In the genomic region with DNA sequence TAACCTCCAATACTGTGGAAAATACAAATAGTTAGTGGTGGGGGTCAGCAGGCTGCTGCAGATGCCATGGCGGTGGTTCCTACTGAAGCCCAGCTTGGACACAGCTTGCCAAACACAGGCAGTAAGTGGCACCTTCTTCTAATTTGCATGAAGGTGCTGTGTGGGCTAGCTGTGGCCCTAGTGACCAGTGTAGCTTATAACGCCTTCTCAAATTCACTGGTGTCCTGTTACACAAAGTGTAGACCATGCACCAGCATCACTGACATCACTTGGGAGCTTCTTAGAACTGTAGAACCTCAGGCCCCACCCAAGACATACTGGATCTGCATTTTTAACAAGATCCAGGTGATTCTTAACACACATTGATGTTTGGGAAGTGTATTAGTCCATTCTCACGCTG, we compare ENCODE assay signal across 23 cellular contexts. TPM values are rescaled to one million over a fixed set of nuclear protein-coding genes. Genes with fewer than 3 reads are reported as not detected.
DNase-seq lines count a peak whose midpoint lies in the region; ATAC-seq, FAIRE-seq and TF ChIP-seq lines count a peak whose summit lies in the region.
"Had no signal": no experiment of that assay in that cellular context is flagged by ENCODE, and none has a peak within 500 bp of the region (broad histone marks: within the 10 kb centered on the region; RNA-seq: fewer than 3 reads in every experiment).

No MANE protein-coding gene starts in this region.

- H3K4me1 Mint-ChIP-seq in activated naive CD8-positive, alpha-beta T cell treated with anti-CD3 and anti-CD28 coated beads, Interleukin-2, amount 10 ng/mL, durations not matched to agents 7 days and 5 days, result peaks cover 55% of the 10 kb centered on the region
- peaks cover 10% of the 10 kb centered on the region for H3K4me1 Mint-ChIP-seq in activated naive CD8-positive, alpha-beta T cell treated with anti-CD3 and anti-CD28 coated beads, Interleukin-2, amount 50 U/mL, for 24 hours

- H3K36me3 ChIP-seq in gastroesophageal sphincter, result peaks cover 0 to 97% of the 10 kb centered on the region in 2 donors
- H3K36me3 ChIP-seq in rectal smooth muscle tissue (ENCODE audit: control insufficient read depth, insufficient read depth, low read length), result peaks cover 8% of the 10 kb centered on the region

- ATAC-seq in activated naive CD8-positive, alpha-beta T cell treated with anti-CD3 and anti-CD28 coated beads, Interleukin-2, amount 10 ng/mL, durations not matched to agents 7 days and 5 days (ENCODE audit: low read depth), result no peak
- ATAC-seq in activated naive CD8-positive, alpha-beta T cell treated with anti-CD3 and anti-CD28 coated beads, Interleukin-2, amount 50 U/mL, for 24 hours, result no peak
- ATAC-seq in gastroesophageal sphincter, result no peak
- ATAC-seq: A549, GM12878 had no signal

- H3K27me3 Mint-ChIP-seq in activated naive CD8-positive, alpha-beta T cell treated with anti-CD3 and anti-CD28 coated beads, Interleukin-2, amount 10 ng/mL, durations not matched to agents 7 days and 5 days, result no peaks in the 10 kb centered on the region
- H3K27me3 Mint-ChIP-seq in activated naive CD8-positive, alpha-beta T cell treated with anti-CD3 and anti-CD28 coated beads, Interleukin-2, amount 50 U/mL, for 24 hours, result no peaks in the 10 kb centered on the region
- H3K27me3 Mint-ChIP-seq: B cell, IgD-negative memory B cell had no signal

- no peak for TF ChIP-seq POLR2A in gastroesophageal sphincter (IDR thresholded peaks at IDR 0.05)
- TF ChIP-seq POLR2A in H54 (IDR thresholded peaks at IDR 0.05; ENCODE audit: low read depth, low read length), result no peak

- TF ChIP-seq CTCF in gastroesophageal sphincter (IDR thresholded peaks at IDR 0.05), result no peak

- H3K4me1 ChIP-seq in gastroesophageal sphincter (peaks cover 0 to 4% (median 0%) of the 10 kb centered on the region in 3 donors), rectal smooth muscle tissue (ENCODE audit: control insufficient read depth, insufficient read depth, low read length) (peaks cover 10% of the 10 kb centered on the region)

- H3K4me3 ChIP-seq in gastroesophageal sphincter, result no peak overlapping the region
- no peak overlapping the region for H3K4me3 ChIP-seq in rectal smooth muscle tissue (ENCODE audit: low read length)
- H3K4me3 ChIP-seq: A549, GM12878, GM23248 had no signal

- no peak for DNase-seq in activated naive CD8-positive, alpha-beta T cell treated with anti-CD3 and anti-CD28 coated beads, Interleukin-2, amount 10 ng/mL, durations not matched to agents 7 days and 5 days
- DNase-seq in activated naive CD8-positive, alpha-beta T cell treated with anti-CD3 and anti-CD28 coated beads, Interleukin-2, amount 50 U/mL, for 24 hours, result no peak
- DNase-seq in H54 (ENCODE audit: insufficient read length, low spot score) (no peak), hepatic stellate cell (ENCODE audit: low spot score) (no peak), cerebellum (ENCODE audit: low spot score) (no peak), globus pallidus (ENCODE audit: low spot score) (no peak)
- DNase-seq: DND-41; GM23248; HCEC 1CT; Kasumi-1; NCI-H187; NCI-H446 treated with DMSO at 0.1 percent for 48 hours; NCI-H526 treated with DMSO at 0.1 percent for 48 hours; NK-92 treated with Interleukin-12 subunit alpha and Interleukin-12 subunit beta, amount 100 ng/mL, for 24 hours; SHP77 treated with DMSO at 0.1 percent for 48 hours; SK-N-SH had no signal

- no peak for FAIRE-seq in H54 (lab: Jason Lieb, UNC)
- FAIRE-seq: A549, GM12878 had no signal

- H3K27ac Mint-ChIP-seq in activated naive CD8-positive, alpha-beta T cell treated with anti-CD3 and anti-CD28 coated beads, Interleukin-2, amount 10 ng/mL, durations not matched to agents 7 days and 5 days, result peak overlapping the region; percentile 27
- no peak overlapping the region for H3K27ac Mint-ChIP-seq in activated naive CD8-positive, alpha-beta T cell treated with anti-CD3 and anti-CD28 coated beads, Interleukin-2, amount 50 U/mL, for 24 hours
- H3K27ac Mint-ChIP-seq: B cell, IgD-negative memory B cell had no signal

- H3K27me3 ChIP-seq in gastroesophageal sphincter, result no peaks in the 10 kb centered on the region
- no peaks in the 10 kb centered on the region for H3K27me3 ChIP-seq in rectal smooth muscle tissue (ENCODE audit: control insufficient read depth, insufficient read depth, low read length)

- WGBS in gastroesophageal sphincter (ENCODE audit: low coverage in 1 of 2), 2 donors, result 86 to 95% methylated on average over 2 to 3 of the region's 3 CpGs

- peaks cover 15% of the 10 kb centered on the region for H3K9me3 Mint-ChIP-seq in activated naive CD8-positive, alpha-beta T cell treated with anti-CD3 and anti-CD28 coated beads, Interleukin-2, amount 10 ng/mL, durations not matched to agents 7 days and 5 days
- H3K9me3 Mint-ChIP-seq in activated naive CD8-positive, alpha-beta T cell treated with anti-CD3 and anti-CD28 coated beads, Interleukin-2, amount 50 U/mL, for 24 hours, result peaks cover 7% of the 10 kb centered on the region

- H3K9me3 ChIP-seq in gastroesophageal sphincter, result peaks cover 0 to 9% (median 0%) of the 10 kb centered on the region in 3 donors
- H3K9me3 ChIP-seq: A549, SK-N-SH had no signal

- POLR2A ChIA-PET in activated naive CD8-positive, alpha-beta T cell treated with anti-CD3 and anti-CD28 coated beads, Interleukin-2, amount 10 ng/mL, durations not matched to agents 7 days and 5 days (lab: Charles Lee), result interaction anchor here (0.7 to 2.6 kb wide), 3 partner anchors 12 to 58 kb away, joined by 3 to 9 read pairs (median 3); no protein-coding TSS in a partner anchor

- peak overlapping the region in 3 of 4 donors; percentile 14 to 69 (median 57) for H3K27ac ChIP-seq in gastroesophageal sphincter
- peak overlapping the region; percentile 70 for H3K27ac ChIP-seq in rectal smooth muscle tissue (ENCODE audit: low read depth, low read length)
- H3K27ac ChIP-seq: A549, GM23248, RWPE1 had no signal

- H3K9ac ChIP-seq in rectal smooth muscle tissue (ENCODE audit: low read length), result no peak overlapping the region
- H3K9ac ChIP-seq: GM23248, SK-N-SH had no signal

- TF ChIP-seq EP300 in gastroesophageal sphincter (IDR thresholded peaks at IDR 0.05), result no peak

- peaks cover 18% of the 10 kb centered on the region for H3K36me3 Mint-ChIP-seq in activated naive CD8-positive, alpha-beta T cell treated with anti-CD3 and anti-CD28 coated beads, Interleukin-2, amount 10 ng/mL, durations not matched to agents 7 days and 5 days
- H3K36me3 Mint-ChIP-seq in activated naive CD8-positive, alpha-beta T cell treated with anti-CD3 and anti-CD28 coated beads, Interleukin-2, amount 50 U/mL, for 24 hours (ENCODE audit: low read depth), result peaks cover 4% of the 10 kb centered on the region

- H3K4me3 Mint-ChIP-seq in activated naive CD8-positive, alpha-beta T cell treated with anti-CD3 and anti-CD28 coated beads, Interleukin-2, amount 10 ng/mL, durations not matched to agents 7 days and 5 days, result no peak overlapping the region
- no peak overlapping the region for H3K4me3 Mint-ChIP-seq in activated naive CD8-positive, alpha-beta T cell treated with anti-CD3 and anti-CD28 coated beads, Interleukin-2, amount 50 U/mL, for 24 hours
- H3K4me3 Mint-ChIP-seq: B cell, IgD-negative memory B cell had no signal

RNA-seq across cellular contexts. Expression of a gene that starts 58.8 kb away (rescaled TPM):
- total RNA-seq in activated naive CD8-positive, alpha-beta T cell treated with anti-CD3 and anti-CD28 coated beads, Interleukin-2, amount 10 ng/mL, durations not matched to agents 7 days and 5 days, result 10 to 100 TPM; 82.7 to 83.5 TPM
- total RNA-seq in gastroesophageal sphincter (10 to 100 TPM; 37.0 to 65.8 (median 48.8) TPM), cerebellum (51.7 TPM)
